ENCODE assay signal across 1 cellular context in the genomic region with DNA sequence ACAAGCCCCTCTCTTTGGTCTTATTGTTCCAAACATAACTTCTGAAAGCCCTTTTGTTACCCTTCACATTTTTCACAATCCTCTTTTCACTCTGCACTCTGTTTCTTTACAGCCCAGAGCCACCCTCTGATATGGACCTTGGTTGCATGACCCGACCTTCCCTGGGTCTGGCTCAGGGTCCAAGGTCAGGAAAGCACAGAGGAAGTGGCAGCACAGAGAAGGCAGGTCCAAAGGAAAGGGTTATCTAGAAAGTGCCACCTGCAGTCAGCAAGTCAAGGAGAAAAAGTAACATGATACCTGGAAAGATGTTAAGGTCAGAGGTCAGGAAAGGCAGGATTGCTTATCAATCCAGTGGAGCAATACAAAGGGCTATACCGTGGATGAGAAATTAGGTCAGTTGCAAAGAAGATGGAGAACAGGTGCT.
TF ChIP-seq lines count a peak whose summit lies in the region.

No MANE protein-coding gene starts in this region.

TF ChIP-seq in HepG2, 621 proteins besides CTCF, POLR2A, EP300 and RAD21 (continued from another document and continues in another):
- TF ChIP-seq HOMEZ (CRISPR knock-in tag; IDR thresholded peaks at IDR 0.05; ENCODE audit: low read depth) (peak; percentile 43; the same call in 1 of the 2 replicates), ZFAT (CRISPR knock-in tag; conservative IDR thresholded peaks at IDR 0.05) (no peak), ZNF609 (CRISPR knock-in tag; IDR thresholded peaks at IDR 0.05; ENCODE audit: borderline replicate concordance) (peak; percentile 38; the same call in 1 of the 2 replicates), HOXA3 (CRISPR knock-in tag; IDR thresholded peaks at IDR 0.05) (peak; percentile 47; the same call in 1 of the 2 replicates), RCOR2 (CRISPR knock-in tag; IDR thresholded peaks at IDR 0.05) (peak; percentile 86), ZSCAN12 (CRISPR knock-in tag; IDR thresholded peaks at IDR 0.05) (no peak), NCOA1 (CRISPR knock-in tag; IDR thresholded peaks at IDR 0.05) (no peak), TEAD3 (CRISPR knock-in tag; optimal IDR thresholded peaks at IDR 0.05; ENCODE audit: borderline replicate concordance) (peak; percentile 29), TBX2 (CRISPR knock-in tag; IDR thresholded peaks at IDR 0.05; ENCODE audit: borderline replicate concordance) (peak; percentile 52), RXRB (CRISPR knock-in tag; IDR thresholded peaks at IDR 0.05; ENCODE audit: borderline replicate concordance) (0 out of 2 replicates have a peak, but pooled peaks have one; percentile 24), SOX13 (IDR thresholded peaks at IDR 0.05) (no peak), SOX13 (CRISPR knock-in tag; conservative IDR thresholded peaks at IDR 0.05 in 1 of 2, IDR thresholded peaks at IDR 0.05 in 1 of 2) (peak in 1 of 2 experiments; percentile 83; a peak in 2 of 4 replicates), HINFP (CRISPR knock-in tag; IDR thresholded peaks at IDR 0.05; ENCODE audit: low read depth) (no peak), BORCS8-MEF2B (CRISPR knock-in tag; IDR thresholded peaks at IDR 0.05) (no peak), ISX (CRISPR knock-in tag; conservative IDR thresholded peaks at IDR 0.05) (no peak), ZNF644 (CRISPR knock-in tag; IDR thresholded peaks at IDR 0.05; ENCODE audit: low read depth) (0 out of 2 replicates have a peak, but pooled peaks have one; percentile 8), ZNF280D (CRISPR knock-in tag; IDR thresholded peaks at IDR 0.05) (peak; percentile 66; the same call in 1 of the 2 replicates), SALL1 (CRISPR knock-in tag; IDR thresholded peaks at IDR 0.05) (peak; percentile 79), NR2F6 (IDR thresholded peaks at IDR 0.05) (peak; percentile 92), NR2F6 (CRISPR knock-in tag; IDR thresholded peaks at IDR 0.05) (peak; percentile 84; the same call in 1 of the 2 replicates), JUND (CRISPR knock-in tag; IDR thresholded peaks at IDR 0.05) (peak; percentile 34; the same call in 1 of the 2 replicates), ZNF784 (CRISPR knock-in tag; IDR thresholded peaks at IDR 0.05; ENCODE audit: borderline replicate concordance) (no peak), ZMYM2 (CRISPR knock-in tag; IDR thresholded peaks at IDR 0.05) (peak; percentile 93), U2AF1 (optimal IDR thresholded peaks at IDR 0.05; ENCODE audit: low read depth, low read length) (no peak), ZNF703 (CRISPR knock-in tag; IDR thresholded peaks at IDR 0.05; ENCODE audit: borderline replicate concordance) (no peak), ARNTL (CRISPR knock-in tag; IDR thresholded peaks at IDR 0.05) (0 out of 2 replicates have a peak, but pooled peaks have one; percentile 20), SP5 (CRISPR knock-in tag; IDR thresholded peaks at IDR 0.05; ENCODE audit: borderline replicate concordance, low read depth) (no peak), SIX1 (CRISPR knock-in tag; IDR thresholded peaks at IDR 0.05; ENCODE audit: borderline replicate concordance) (peak; percentile 92), JUNB (CRISPR knock-in tag; IDR thresholded peaks at IDR 0.05; ENCODE audit: borderline replicate concordance) (no peak), SNRNP70 (IDR thresholded peaks at IDR 0.05; ENCODE audit: low read depth, low read length) (no peak), ZNF501 (CRISPR knock-in tag; IDR thresholded peaks at IDR 0.05) (no peak), HNF4A (CRISPR knock-in tag; IDR thresholded peaks at IDR 0.05) (peak; percentile 95), PHB2 (IDR thresholded peaks at IDR 0.05; ENCODE audit: partially characterized antibody) (no peak), ZNF224 (CRISPR knock-in tag; IDR thresholded peaks at IDR 0.05) (no peak)
- TF ChIP-seq, protein P1, sequence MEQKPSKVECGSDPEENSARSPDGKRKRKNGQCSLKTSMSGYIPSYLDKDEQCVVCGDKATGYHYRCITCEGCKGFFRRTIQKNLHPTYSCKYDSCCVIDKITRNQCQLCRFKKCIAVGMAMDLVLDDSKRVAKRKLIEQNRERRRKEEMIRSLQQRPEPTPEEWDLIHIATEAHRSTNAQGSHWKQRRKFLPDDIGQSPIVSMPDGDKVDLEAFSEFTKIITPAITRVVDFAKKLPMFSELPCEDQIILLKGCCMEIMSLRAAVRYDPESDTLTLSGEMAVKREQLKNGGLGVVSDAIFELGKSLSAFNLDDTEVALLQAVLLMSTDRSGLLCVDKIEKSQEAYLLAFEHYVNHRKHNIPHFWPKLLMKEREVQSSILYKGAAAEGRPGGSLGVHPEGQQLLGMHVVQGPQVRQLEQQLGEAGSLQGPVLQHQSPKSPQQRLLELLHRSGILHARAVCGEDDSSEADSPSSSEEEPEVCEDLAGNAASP (CRISPR knock-in tag; IDR thresholded peaks at IDR 0.05; ENCODE audit: borderline replicate concordance), result peak; percentile 46; the same call in 1 of the 2 replicates
- TF ChIP-seq, protein P2, sequence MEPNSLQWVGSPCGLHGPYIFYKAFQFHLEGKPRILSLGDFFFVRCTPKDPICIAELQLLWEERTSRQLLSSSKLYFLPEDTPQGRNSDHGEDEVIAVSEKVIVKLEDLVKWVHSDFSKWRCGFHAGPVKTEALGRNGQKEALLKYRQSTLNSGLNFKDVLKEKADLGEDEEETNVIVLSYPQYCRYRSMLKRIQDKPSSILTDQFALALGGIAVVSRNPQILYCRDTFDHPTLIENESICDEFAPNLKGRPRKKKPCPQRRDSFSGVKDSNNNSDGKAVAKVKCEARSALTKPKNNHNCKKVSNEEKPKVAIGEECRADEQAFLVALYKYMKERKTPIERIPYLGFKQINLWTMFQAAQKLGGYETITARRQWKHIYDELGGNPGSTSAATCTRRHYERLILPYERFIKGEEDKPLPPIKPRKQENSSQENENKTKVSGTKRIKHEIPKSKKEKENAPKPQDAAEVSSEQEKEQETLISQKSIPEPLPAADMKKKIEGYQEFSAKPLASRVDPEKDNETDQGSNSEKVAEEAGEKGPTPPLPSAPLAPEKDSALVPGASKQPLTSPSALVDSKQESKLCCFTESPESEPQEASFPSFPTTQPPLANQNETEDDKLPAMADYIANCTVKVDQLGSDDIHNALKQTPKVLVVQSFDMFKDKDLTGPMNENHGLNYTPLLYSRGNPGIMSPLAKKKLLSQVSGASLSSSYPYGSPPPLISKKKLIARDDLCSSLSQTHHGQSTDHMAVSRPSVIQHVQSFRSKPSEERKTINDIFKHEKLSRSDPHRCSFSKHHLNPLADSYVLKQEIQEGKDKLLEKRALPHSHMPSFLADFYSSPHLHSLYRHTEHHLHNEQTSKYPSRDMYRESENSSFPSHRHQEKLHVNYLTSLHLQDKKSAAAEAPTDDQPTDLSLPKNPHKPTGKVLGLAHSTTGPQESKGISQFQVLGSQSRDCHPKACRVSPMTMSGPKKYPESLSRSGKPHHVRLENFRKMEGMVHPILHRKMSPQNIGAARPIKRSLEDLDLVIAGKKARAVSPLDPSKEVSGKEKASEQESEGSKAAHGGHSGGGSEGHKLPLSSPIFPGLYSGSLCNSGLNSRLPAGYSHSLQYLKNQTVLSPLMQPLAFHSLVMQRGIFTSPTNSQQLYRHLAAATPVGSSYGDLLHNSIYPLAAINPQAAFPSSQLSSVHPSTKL (CRISPR knock-in tag; IDR thresholded peaks at IDR 0.05), result peak; percentile 65
- TF ChIP-seq, protein P3, sequence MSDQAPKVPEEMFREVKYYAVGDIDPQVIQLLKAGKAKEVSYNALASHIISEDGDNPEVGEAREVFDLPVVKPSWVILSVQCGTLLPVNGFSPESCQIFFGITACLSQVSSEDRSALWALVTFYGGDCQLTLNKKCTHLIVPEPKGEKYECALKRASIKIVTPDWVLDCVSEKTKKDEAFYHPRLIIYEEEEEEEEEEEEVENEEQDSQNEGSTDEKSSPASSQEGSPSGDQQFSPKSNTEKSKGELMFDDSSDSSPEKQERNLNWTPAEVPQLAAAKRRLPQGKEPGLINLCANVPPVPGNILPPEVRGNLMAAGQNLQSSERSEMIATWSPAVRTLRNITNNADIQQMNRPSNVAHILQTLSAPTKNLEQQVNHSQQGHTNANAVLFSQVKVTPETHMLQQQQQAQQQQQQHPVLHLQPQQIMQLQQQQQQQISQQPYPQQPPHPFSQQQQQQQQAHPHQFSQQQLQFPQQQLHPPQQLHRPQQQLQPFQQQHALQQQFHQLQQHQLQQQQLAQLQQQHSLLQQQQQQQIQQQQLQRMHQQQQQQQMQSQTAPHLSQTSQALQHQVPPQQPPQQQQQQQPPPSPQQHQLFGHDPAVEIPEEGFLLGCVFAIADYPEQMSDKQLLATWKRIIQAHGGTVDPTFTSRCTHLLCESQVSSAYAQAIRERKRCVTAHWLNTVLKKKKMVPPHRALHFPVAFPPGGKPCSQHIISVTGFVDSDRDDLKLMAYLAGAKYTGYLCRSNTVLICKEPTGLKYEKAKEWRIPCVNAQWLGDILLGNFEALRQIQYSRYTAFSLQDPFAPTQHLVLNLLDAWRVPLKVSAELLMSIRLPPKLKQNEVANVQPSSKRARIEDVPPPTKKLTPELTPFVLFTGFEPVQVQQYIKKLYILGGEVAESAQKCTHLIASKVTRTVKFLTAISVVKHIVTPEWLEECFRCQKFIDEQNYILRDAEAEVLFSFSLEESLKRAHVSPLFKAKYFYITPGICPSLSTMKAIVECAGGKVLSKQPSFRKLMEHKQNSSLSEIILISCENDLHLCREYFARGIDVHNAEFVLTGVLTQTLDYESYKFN (CRISPR knock-in tag; conservative IDR thresholded peaks at IDR 0.05), result peak; percentile 69
